ENCODE assay signal across 28 cellular contexts in the genomic region with DNA sequence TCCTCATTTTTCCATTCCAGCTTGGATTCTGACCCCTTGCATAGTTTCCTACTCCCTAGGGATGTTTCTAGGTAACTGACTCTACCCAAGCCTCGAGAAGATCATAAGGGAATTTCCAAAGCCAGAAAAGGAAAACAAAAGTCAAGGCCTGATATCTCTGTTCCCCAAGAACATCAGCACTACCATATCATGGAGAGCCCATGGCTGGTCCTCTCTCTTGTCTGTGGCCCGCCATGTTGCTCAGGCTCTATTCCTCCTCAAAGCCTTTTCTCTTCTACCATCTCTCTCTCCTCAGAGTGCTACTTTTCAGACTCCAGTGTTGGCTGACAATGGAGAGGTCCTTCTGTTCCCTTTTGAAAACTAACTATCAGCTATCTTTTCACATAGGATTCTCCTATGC.
"Had no signal": no experiment of that assay in that cellular context is flagged by ENCODE, and none has a peak within 500 bp of the region (broad histone marks: within the 10 kb centered on the region; RNA-seq: fewer than 3 reads in every experiment).

No MANE protein-coding gene starts in this region.

- H3K27me3 ChIP-seq: neural progenitor cell, ovary, right lobe of liver, sigmoid colon, stomach, thyroid gland, tibial nerve, upper lobe of left lung, vagina had no signal

- DNase-seq: occipital lobe; ovary; posterior cingulate gyrus; psoas muscle; right cardiac atrium; right lobe of liver; sigmoid colon; small intestine; stimulated activated CD4-positive, alpha-beta T cell treated with anti-CD3 and anti-CD28 coated beads, Interleukin-15, amount 100 ng/mL, for 24 hours; stimulated activated CD4-positive, alpha-beta T cell treated with anti-CD3 and anti-CD28 coated beads, Interleukin-2, amount 100 ng/mL, for 24 hours; stimulated activated CD4-positive, alpha-beta T cell treated with anti-CD3 and anti-CD28 coated beads, Interleukin-2, amount 100 ng/mL, for 48 hours; stimulated activated CD4-positive, alpha-beta T cell treated with anti-CD3 and anti-CD28 coated beads, Interleukin-4, amount 100 ng/mL, for 24 hours; stimulated activated naive B cell treated with anti-CD40 and anti-IgM and Interleukin-4, amounts not matched to agents 10 μg/mL and 1 μg/mL and 100 μg/mL, for 72 hours; stimulated activated naive CD4-positive, alpha-beta T cell treated with Interleukin-2 at 50 U/mL for 16 hours; stomach; thyroid gland; trophoblast cell; upper lobe of left lung had no signal

- H3K9me3 ChIP-seq: ovary, psoas muscle, right lobe of liver, sigmoid colon, stomach, thoracic aorta, thyroid gland, tibial nerve, upper lobe of left lung, vagina had no signal

- H3K27ac ChIP-seq: neural progenitor cell, ovary, parathyroid adenoma, psoas muscle, right lobe of liver, stomach, thoracic aorta, thyroid gland, tibial nerve, upper lobe of left lung, vagina had no signal

- H3K4me1 Mint-ChIP-seq: nephron; stimulated activated effector memory CD8-positive, alpha-beta T cell treated with anti-CD3 and anti-CD28 coated beads, Interleukin-12 subunit alpha, Interleukin-12 subunit beta, amount 100 ng/mL, for 72 hours had no signal

- H3K4me3 ChIP-seq: neural progenitor cell, ovary, psoas muscle, right lobe of liver, sigmoid colon, stomach, thoracic aorta, thyroid gland, tibial nerve, upper lobe of left lung, vagina had no signal

- H3K9ac ChIP-seq: neural progenitor cell, parathyroid adenoma had no signal

- H3K36me3 ChIP-seq: neural progenitor cell, ovary, right lobe of liver, sigmoid colon, stomach, thoracic aorta, thyroid gland, tibial nerve, upper lobe of left lung, vagina had no signal

- H3K36me3 Mint-ChIP-seq: neural progenitor cell; stimulated activated effector memory CD8-positive, alpha-beta T cell treated with anti-CD3 and anti-CD28 coated beads, Interleukin-12 subunit alpha, Interleukin-12 subunit beta, amount 100 ng/mL, for 72 hours had no signal

- FAIRE-seq: small intestine, urothelium cell line had no signal

- H3K27ac Mint-ChIP-seq: nephron; neural progenitor cell; progenitor cell of endocrine pancreas; stimulated activated effector memory CD8-positive, alpha-beta T cell treated with anti-CD3 and anti-CD28 coated beads, Interleukin-12 subunit alpha, Interleukin-12 subunit beta, amount 100 ng/mL, for 72 hours; stimulated activated naive B cell treated with anti-CD40 and anti-IgM and Interleukin-4, amounts not matched to agents 10 μg/mL and 1 μg/mL and 100 μg/mL, for 72 hours; stimulated activated naive CD8-positive, alpha-beta T cell treated with anti-CD3 and anti-CD28 coated beads, Interleukin-15, Interleukin-2, amounts not matched to agents 100 ng/mL and 50 ng/mL, for 24 hours had no signal

- H3K27me3 Mint-ChIP-seq: stimulated activated naive B cell treated with anti-CD40 and anti-IgM and Interleukin-4, amounts not matched to agents 10 μg/mL and 1 μg/mL and 100 μg/mL, for 72 hours; stimulated activated naive CD8-positive, alpha-beta T cell treated with anti-CD3 and anti-CD28 coated beads, Interleukin-15, Interleukin-2, amounts not matched to agents 100 ng/mL and 50 ng/mL, for 24 hours had no signal

- ATAC-seq: psoas muscle, right cardiac atrium, right lobe of liver had no signal

- H3K4me2 ChIP-seq: neural progenitor cell had no signal

- H3K4me1 ChIP-seq: neural progenitor cell, parathyroid adenoma, psoas muscle, stomach, thyroid gland, tibial nerve, upper lobe of left lung, vagina had no signal

- H3K4me3 Mint-ChIP-seq: nephron; neural progenitor cell; stimulated activated effector memory CD8-positive, alpha-beta T cell treated with anti-CD3 and anti-CD28 coated beads, Interleukin-12 subunit alpha, Interleukin-12 subunit beta, amount 100 ng/mL, for 72 hours; stimulated activated naive B cell treated with anti-CD40 and anti-IgM and Interleukin-4, amounts not matched to agents 10 μg/mL and 1 μg/mL and 100 μg/mL, for 72 hours; stimulated activated naive CD8-positive, alpha-beta T cell treated with anti-CD3 and anti-CD28 coated beads, Interleukin-15, Interleukin-2, amounts not matched to agents 100 ng/mL and 50 ng/mL, for 24 hours had no signal

- H3K9me3 Mint-ChIP-seq: nephron; neural progenitor cell; stimulated activated naive CD8-positive, alpha-beta T cell treated with anti-CD3 and anti-CD28 coated beads, Interleukin-15, Interleukin-2, amounts not matched to agents 100 ng/mL and 50 ng/mL, for 24 hours had no signal
